ENCODE assay signal across 1 cellular context in the genomic region with DNA sequence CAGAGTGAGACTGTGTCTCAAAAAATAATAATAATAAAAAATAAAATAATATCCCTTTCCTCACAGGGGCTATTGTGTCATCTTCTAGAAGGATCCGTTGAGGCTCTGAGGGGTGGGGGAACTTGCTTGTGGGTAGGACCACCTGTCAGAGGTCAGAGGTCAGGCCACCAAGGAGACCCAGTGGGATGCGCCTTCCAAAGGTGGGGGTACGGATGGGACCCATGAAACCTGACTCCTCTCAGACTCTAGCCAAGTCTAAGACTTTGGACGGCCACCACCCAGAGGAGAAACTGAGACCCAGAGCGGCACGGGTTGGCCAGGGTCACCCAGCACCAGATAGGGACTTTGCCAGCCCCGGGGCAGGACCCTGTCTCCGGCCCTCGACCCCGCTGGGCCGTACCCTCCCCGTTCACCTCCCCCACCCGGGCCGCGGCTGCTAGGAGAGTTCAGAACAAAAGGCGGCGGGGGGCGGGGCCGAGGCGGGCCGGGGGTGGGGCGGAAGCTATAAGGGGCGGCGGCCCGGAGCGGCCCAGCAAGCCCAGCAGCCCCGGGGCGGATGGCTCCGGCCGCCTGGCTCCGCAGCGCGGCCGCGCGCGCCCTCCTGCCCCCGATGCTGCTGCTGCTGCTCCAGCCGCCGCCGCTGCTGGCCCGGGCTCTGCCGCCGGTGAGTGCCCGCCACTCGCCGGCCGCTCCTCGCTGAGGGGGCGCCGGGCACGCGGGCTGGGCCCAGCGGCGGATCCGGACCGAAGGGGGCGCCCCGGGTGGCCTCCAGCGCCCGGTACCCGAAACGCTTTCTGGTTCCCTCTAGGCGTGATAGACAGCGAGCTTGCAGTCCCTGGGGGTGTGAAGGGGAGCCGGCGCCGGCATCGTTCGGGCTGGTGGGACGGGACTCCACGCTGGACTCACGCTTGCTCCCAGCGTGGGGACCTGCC.
TF ChIP-seq lines count a peak whose summit lies in the region.

A gene with protein sequence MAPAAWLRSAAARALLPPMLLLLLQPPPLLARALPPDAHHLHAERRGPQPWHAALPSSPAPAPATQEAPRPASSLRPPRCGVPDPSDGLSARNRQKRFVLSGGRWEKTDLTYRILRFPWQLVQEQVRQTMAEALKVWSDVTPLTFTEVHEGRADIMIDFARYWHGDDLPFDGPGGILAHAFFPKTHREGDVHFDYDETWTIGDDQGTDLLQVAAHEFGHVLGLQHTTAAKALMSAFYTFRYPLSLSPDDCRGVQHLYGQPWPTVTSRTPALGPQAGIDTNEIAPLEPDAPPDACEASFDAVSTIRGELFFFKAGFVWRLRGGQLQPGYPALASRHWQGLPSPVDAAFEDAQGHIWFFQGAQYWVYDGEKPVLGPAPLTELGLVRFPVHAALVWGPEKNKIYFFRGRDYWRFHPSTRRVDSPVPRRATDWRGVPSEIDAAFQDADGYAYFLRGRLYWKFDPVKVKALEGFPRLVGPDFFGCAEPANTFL (plus strand): TSS at position 535 of the 932 bp plus-strand sequence. CDS start 22 bp downstream, at position 557.

TF ChIP-seq in endothelial cell of umbilical vein, 7 proteins besides CTCF, POLR2A, EP300 and RAD21:
- no peak for TF ChIP-seq EZH2 (IDR thresholded peaks at IDR 0.05; ENCODE audit: borderline replicate concordance, low read depth, low read length, severe bottlenecking)
- TF ChIP-seq POLR2AphosphoS5 (IDR thresholded peaks at IDR 0.05; ENCODE audit: insufficient read depth, low read depth, low read length) = peak; percentile 35
- TF ChIP-seq MYC (IDR thresholded peaks at IDR 0.05; ENCODE audit: low read depth, low read length) = no peak
- no peak for TF ChIP-seq JUN (IDR thresholded peaks at IDR 0.05; ENCODE audit: borderline replicate concordance, insufficient read depth, insufficient read length, low read depth)
- TF ChIP-seq FOS (IDR thresholded peaks at IDR 0.05; ENCODE audit: borderline replicate concordance, insufficient read depth, low read length) = no peak
TF ChIP-seq in endothelial cell of umbilical vein: peak in this region for 1.
